ENCODE assay signal across 1 cellular context in the genomic region with DNA sequence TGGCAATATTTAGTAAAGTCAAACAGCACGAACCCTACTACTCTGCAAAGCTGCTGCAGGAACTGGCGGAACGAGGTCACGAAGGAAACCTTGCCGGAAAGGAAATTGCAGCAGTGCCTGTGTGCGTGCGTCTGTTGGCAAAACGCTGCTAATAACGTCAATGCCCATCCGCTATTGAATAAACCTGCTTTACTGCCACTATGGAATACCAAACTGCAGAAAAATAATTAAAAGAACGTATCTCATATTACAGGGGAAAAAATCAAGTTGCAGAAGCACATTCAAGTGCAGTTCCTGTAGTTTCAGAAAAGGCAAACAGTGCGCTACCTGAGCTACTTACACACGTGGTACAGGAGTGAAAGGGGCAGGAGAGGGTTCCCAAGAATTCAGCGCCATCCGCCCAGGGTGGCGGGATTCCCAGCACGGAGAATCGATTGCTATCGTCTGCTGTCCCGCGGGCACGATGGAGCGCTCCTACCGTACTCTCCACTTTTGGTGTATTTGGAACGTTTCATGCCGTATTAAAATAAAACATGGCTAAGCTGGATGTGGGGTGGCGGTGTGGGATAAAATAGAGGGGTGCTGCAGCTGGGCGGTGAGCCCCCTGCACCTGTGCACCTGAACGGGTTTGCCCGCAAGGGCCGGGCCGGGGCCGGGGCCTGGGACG.
TF ChIP-seq lines count a peak whose summit lies in the region.

No MANE protein-coding gene starts in this region.

TF ChIP-seq in SK-N-SH, 30 proteins besides CTCF, POLR2A, EP300 and RAD21 (continued from another document):
- TF ChIP-seq, protein P1, sequence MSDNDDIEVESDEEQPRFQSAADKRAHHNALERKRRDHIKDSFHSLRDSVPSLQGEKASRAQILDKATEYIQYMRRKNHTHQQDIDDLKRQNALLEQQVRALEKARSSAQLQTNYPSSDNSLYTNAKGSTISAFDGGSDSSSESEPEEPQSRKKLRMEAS (IDR thresholded peaks at IDR 0.05; ENCODE audit: low read depth), result no peak
- TF ChIP-seq, protein P2, sequence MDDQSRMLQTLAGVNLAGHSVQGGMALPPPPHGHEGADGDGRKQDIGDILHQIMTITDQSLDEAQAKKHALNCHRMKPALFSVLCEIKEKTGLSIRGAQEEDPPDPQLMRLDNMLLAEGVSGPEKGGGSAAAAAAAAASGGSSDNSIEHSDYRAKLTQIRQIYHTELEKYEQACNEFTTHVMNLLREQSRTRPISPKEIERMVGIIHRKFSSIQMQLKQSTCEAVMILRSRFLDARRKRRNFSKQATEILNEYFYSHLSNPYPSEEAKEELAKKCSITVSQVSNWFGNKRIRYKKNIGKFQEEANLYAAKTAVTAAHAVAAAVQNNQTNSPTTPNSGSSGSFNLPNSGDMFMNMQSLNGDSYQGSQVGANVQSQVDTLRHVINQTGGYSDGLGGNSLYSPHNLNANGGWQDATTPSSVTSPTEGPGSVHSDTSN (IDR thresholded peaks at IDR 0.05), result no peak
- TF ChIP-seq TAF1 (IDR thresholded peaks at IDR 0.05; ENCODE audit: borderline replicate concordance, low read depth, low read length), result no peak
- TF ChIP-seq POLR2AphosphoS5 (IDR thresholded peaks at IDR 0.05; ENCODE audit: low read depth, low read length), result no peak
- no peak for TF ChIP-seq CHD2 (IDR thresholded peaks at IDR 0.05; ENCODE audit: low read length, partially characterized antibody)
- TF ChIP-seq, protein P3, sequence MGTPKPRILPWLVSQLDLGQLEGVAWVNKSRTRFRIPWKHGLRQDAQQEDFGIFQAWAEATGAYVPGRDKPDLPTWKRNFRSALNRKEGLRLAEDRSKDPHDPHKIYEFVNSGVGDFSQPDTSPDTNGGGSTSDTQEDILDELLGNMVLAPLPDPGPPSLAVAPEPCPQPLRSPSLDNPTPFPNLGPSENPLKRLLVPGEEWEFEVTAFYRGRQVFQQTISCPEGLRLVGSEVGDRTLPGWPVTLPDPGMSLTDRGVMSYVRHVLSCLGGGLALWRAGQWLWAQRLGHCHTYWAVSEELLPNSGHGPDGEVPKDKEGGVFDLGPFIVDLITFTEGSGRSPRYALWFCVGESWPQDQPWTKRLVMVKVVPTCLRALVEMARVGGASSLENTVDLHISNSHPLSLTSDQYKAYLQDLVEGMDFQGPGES (IDR thresholded peaks at IDR 0.05; ENCODE audit: low read depth, low read length), result no peak
- no peak for TF ChIP-seq FOXJ3 (CRISPR knock-in tag; IDR thresholded peaks at IDR 0.05)
